ENCODE assay signal across 26 cellular contexts in the genomic region with DNA sequence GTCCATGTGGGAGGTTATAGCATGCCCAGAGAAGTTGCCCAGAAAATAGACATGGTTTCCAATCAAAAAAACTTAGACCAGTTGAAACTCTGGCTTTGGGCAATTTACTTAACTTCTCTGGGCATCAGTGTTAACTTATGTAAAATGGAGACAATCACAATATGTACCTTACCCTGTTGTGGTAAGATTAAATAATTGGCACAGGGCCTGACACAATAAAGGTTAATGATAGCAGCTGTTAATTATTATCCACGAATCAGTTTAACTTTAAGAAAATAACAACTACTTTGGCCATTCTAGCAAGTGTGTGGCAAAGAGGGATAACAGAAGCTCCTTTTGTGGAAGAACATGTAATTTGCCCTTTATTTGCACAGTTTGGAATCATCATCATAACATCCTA.
"Had no signal": no experiment of that assay in that cellular context is flagged by ENCODE, and none has a peak within 500 bp of the region (broad histone marks: within the 10 kb centered on the region; RNA-seq: fewer than 3 reads in every experiment).

No MANE protein-coding gene starts in this region.

- H3K9me3 ChIP-seq: esophagus muscularis mucosa had no signal

- DNase-seq: activated CD4-positive, alpha-beta memory T cell treated with anti-CD3 and anti-CD28 coated beads, Interleukin-2, amount 10 ng/mL, durations not matched to agents 7 days and 5 days; activated CD4-positive, alpha-beta T cell treated with anti-CD3 and anti-CD28 coated beads for 1 hour; activated CD4-positive, alpha-beta T cell treated with anti-CD3 and anti-CD28 coated beads for 4 hours; activated CD4-positive, alpha-beta T cell treated with anti-CD3 and anti-CD28 coated beads, Interleukin-2, amount 10 ng/mL, durations not matched to agents 7 days and 5 days; activated CD4-positive, alpha-beta T cell treated with anti-CD3 and anti-CD28 coated beads, Interleukin-2, amount 50 U/mL, for 4 hours; activated effector memory CD4-positive, alpha-beta T cell treated with Interleukin-2 at 50 U/mL for 16 hours; activated gamma-delta T cell treated with Interleukin-2 at 50 U/mL for 16 hours; activated naive CD4-positive, alpha-beta T cell treated with anti-CD3 and anti-CD28 coated beads, Interleukin-2, amount 50 U/mL, for 16 hours; activated naive CD4-positive, alpha-beta T cell treated with Interleukin-2 at 50 U/mL for 16 hours; activated T-cell treated with anti-CD3 and anti-CD28 coated beads, Interleukin-2, amount 50 U/mL, for 4 hours; amniotic stem cell; anterior cingulate cortex; brain microvascular endothelial cell; dorsolateral prefrontal cortex; effector memory CD4-positive, alpha-beta T cell; erythroblast; foreskin keratinocyte; gastrocnemius medialis; heart right ventricle; T-helper 2 cell had no signal

- H3K4me1 ChIP-seq: foreskin keratinocyte, gastrocnemius medialis, heart right ventricle had no signal

- ATAC-seq: activated T-cell treated with anti-CD3 and anti-CD28 coated beads, Interleukin-2, amount 50 U/mL, for 4 hours; activated T-helper 17 cell treated with anti-CD3 and anti-CD28 coated beads, Interleukin-2, amount 50 U/mL, for 72 hours; foreskin keratinocyte; gastrocnemius medialis; heart right ventricle; WTC11 had no signal

- H3K27me3 ChIP-seq: brain microvascular endothelial cell, dorsolateral prefrontal cortex, esophagus muscularis mucosa, foreskin keratinocyte, gastrocnemius medialis, heart right ventricle had no signal

- H3K4me3 ChIP-seq: coronary artery, dorsolateral prefrontal cortex, esophagus muscularis mucosa, gastrocnemius medialis, heart right ventricle had no signal

- FAIRE-seq: astrocyte, bronchial epithelial cell had no signal

- H3K27ac ChIP-seq: brain microvascular endothelial cell, coronary artery, dorsolateral prefrontal cortex, esophagus muscularis mucosa, foreskin keratinocyte, gastrocnemius medialis, heart right ventricle had no signal

- H3K36me3 ChIP-seq: brain microvascular endothelial cell, esophagus muscularis mucosa, gastrocnemius medialis, heart right ventricle had no signal
